In genomic region chr11:47541070-47541469, GRCh38 we compare ENCODE assay signal across 12 cellular contexts. TPM values are rescaled to one million over a fixed set of nuclear protein-coding genes. Genes with fewer than 3 reads are reported as not detected.
DNase-seq lines count a peak whose midpoint lies in the region; ATAC-seq and TF ChIP-seq lines count a peak whose summit lies in the region.
"Had no signal": no experiment of that assay in that cellular context is flagged by ENCODE, and none has a peak within 500 bp of the region (broad histone marks: within the 10 kb centered on the region; RNA-seq: fewer than 3 reads in every experiment).

No MANE protein-coding gene starts in this region.

- POLR2A ChIA-PET in A673 (lab: Charles Lee; ENCODE audit: low non-redundant PET), result no interaction called here
- POLR2A ChIA-PET in CD8-positive, alpha-beta memory T cell (lab: Charles Lee), result no interaction called here

- H3K4me1 ChIP-seq in A673 (ENCODE audit: insufficient read depth, low read length, poor library complexity, severe bottlenecking), result peaks cover 52% of the 10 kb centered on the region
- peaks cover 67% of the 10 kb centered on the region for H3K4me1 ChIP-seq in CD8-positive, alpha-beta memory T cell (ENCODE audit: insufficient read depth, low read length)

- no peaks in the 10 kb centered on the region for H3K9me3 Mint-ChIP-seq in CD8-positive, alpha-beta memory T cell
- no peaks in the 10 kb centered on the region for H3K9me3 Mint-ChIP-seq in activated T-helper 17 cell treated with anti-CD3 and anti-CD28 coated beads, Interleukin-2, amount 50 U/mL, for 72 hours
- peaks cover 1% of the 10 kb centered on the region for H3K9me3 Mint-ChIP-seq in memory B cell

- intact Hi-C loops in A673 (cut with micrococcal nuclease; ENCODE audit: unreplicated experiment) (no loop called here), posterior vena cava (cut with DNase I) (no loop called here)

- no peaks in the 10 kb centered on the region for H3K9me3 ChIP-seq in A673 (ENCODE audit: low read depth, low read length, poor library complexity, severe bottlenecking)
- H3K9me3 ChIP-seq in CD8-positive, alpha-beta memory T cell (ENCODE audit: low read length), result no peaks in the 10 kb centered on the region

- ATAC-seq in activated T-helper 17 cell treated with anti-CD3 and anti-CD28 coated beads, Interleukin-2, amount 50 U/mL, for 72 hours (replicated peaks), result peak; percentile 20
- ATAC-seq in memory B cell (ENCODE audit: low read depth) (no peak), HG02678 (IDR thresholded peaks at IDR 0.05; ENCODE audit: unreplicated experiment) (no peak)

- H3K27me3 Mint-ChIP-seq in CD8-positive, alpha-beta memory T cell, result no peaks in the 10 kb centered on the region
- no peaks in the 10 kb centered on the region for H3K27me3 Mint-ChIP-seq in activated T-helper 17 cell treated with anti-CD3 and anti-CD28 coated beads, Interleukin-2, amount 50 U/mL, for 72 hours
- H3K27me3 Mint-ChIP-seq in memory B cell, result no peaks in the 10 kb centered on the region

- no peak for DNase-seq in A673 (ENCODE audit: low spot score)
- DNase-seq in CD8-positive, alpha-beta memory T cell, result no peak
- DNase-seq in memory B cell (ENCODE audit: low spot score in 2 of 2), result no peak
- DNase-seq in occipital lobe (lab: John Stamatoyannopoulos, UW), result no peak
- no peak for DNase-seq in posterior vena cava (ENCODE audit: low spot score)
- DNase-seq in cerebellar nuclear complex (lab: John Stamatoyannopoulos, UW), result no peak
- DNase-seq: NCI-H2029 treated with DMSO at 0.1 percent for 48 hours; NK-92 treated with Interleukin-12 subunit alpha and Interleukin-12 subunit beta, amount 100 ng/mL, for 24 hours had no signal

- H3K27me3 ChIP-seq in A673 (replicated peaks; ENCODE audit: insufficient read depth, low read depth, low read length, poor library complexity), result no peaks in the 10 kb centered on the region
- no peaks in the 10 kb centered on the region for H3K27me3 ChIP-seq in CD8-positive, alpha-beta memory T cell (ENCODE audit: insufficient read depth, low read length, poor library complexity, severe bottlenecking)

- peak overlapping the region; percentile 0 for H3K27ac ChIP-seq in A673 (ENCODE audit: low read depth, low read length, poor library complexity, severe bottlenecking)
- H3K27ac ChIP-seq in CD8-positive, alpha-beta memory T cell (ENCODE audit: low read depth, low read length), result no peak overlapping the region
- H3K27ac ChIP-seq: KMS-11 had no signal

- no peak overlapping the region for H3K4me3 ChIP-seq in A673 (ENCODE audit: low read depth, low read length, poor library complexity, severe bottlenecking)
- no peak overlapping the region for H3K4me3 ChIP-seq in CD8-positive, alpha-beta memory T cell (ENCODE audit: low read length)

- H3K4me1 Mint-ChIP-seq in CD8-positive, alpha-beta memory T cell, result peaks cover 70 to 85% (median 71%) of the 10 kb centered on the region in 3 donors
- peaks cover 28% of the 10 kb centered on the region for H3K4me1 Mint-ChIP-seq in activated T-helper 17 cell treated with anti-CD3 and anti-CD28 coated beads, Interleukin-2, amount 50 U/mL, for 72 hours
- peaks cover 30% of the 10 kb centered on the region for H3K4me1 Mint-ChIP-seq in memory B cell

- no peak for TF ChIP-seq CTCF in A673 (conservative IDR thresholded peaks at IDR 0.05; ENCODE audit: low read depth, low read length)

- no TSS peak for BruUV-seq in A673 (replicated peaks; lab: Mats Ljungman, UMichigan)

- H3K36me3 ChIP-seq in A673 (ENCODE audit: insufficient read depth, low read length, poor library complexity, severe bottlenecking), result no peaks in the 10 kb centered on the region
- H3K36me3 ChIP-seq in CD8-positive, alpha-beta memory T cell (ENCODE audit: insufficient read depth, low read length), result no peaks in the 10 kb centered on the region

- H3K27ac Mint-ChIP-seq in CD8-positive, alpha-beta memory T cell, result peak overlapping the region; percentile 7 to 84 (median 56)
- H3K27ac Mint-ChIP-seq in activated T-helper 17 cell treated with anti-CD3 and anti-CD28 coated beads, Interleukin-2, amount 50 U/mL, for 72 hours, result peak overlapping the region; percentile 81
- peak overlapping the region; percentile 62 for H3K27ac Mint-ChIP-seq in memory B cell

- CTCF ChIA-PET in A673 (lab: Charles Lee), result no interaction called here
- CTCF ChIA-PET in CD8-positive, alpha-beta memory T cell (lab: Charles Lee), result interaction anchor here (0.8 kb wide), 1 partner anchor 129 kb away, joined by 3 read pairs; no protein-coding TSS in a partner anchor

- H3K4me3 Mint-ChIP-seq in CD8-positive, alpha-beta memory T cell, result peak overlapping the region; percentile 6 to 74 (median 58)
- peak overlapping the region; percentile 71 for H3K4me3 Mint-ChIP-seq in activated T-helper 17 cell treated with anti-CD3 and anti-CD28 coated beads, Interleukin-2, amount 50 U/mL, for 72 hours
- no peak overlapping the region for H3K4me3 Mint-ChIP-seq in memory B cell

- H3K36me3 Mint-ChIP-seq in CD8-positive, alpha-beta memory T cell, result peaks cover 0 to 30% (median 4%) of the 10 kb centered on the region in 3 donors
- peaks cover 51% of the 10 kb centered on the region for H3K36me3 Mint-ChIP-seq in activated T-helper 17 cell treated with anti-CD3 and anti-CD28 coated beads, Interleukin-2, amount 50 U/mL, for 72 hours (ENCODE audit: low read depth)
- peaks cover 8% of the 10 kb centered on the region for H3K36me3 Mint-ChIP-seq in memory B cell

RNA-seq across cellular contexts. Expression of gene CELF1, which starts 11.9 kb away (rescaled TPM):
- 246 and 257 TPM in 2 replicates for total RNA-seq in A673 (2021)
- 100 to 1,000 TPM; 160 to 168 TPM for total RNA-seq in CD8-positive, alpha-beta memory T cell
- polyA plus RNA-seq in CD8-positive, alpha-beta memory T cell, result 80.8 TPM
- 100 to 1,000 TPM; 118 to 143 TPM for total RNA-seq in activated T-helper 17 cell treated with anti-CD3 and anti-CD28 coated beads, Interleukin-2, amount 50 U/mL, for 72 hours
- 246 TPM for total RNA-seq in occipital lobe
- total RNA-seq in posterior vena cava, result 10 to 100 TPM; 83.8 to 96.3 TPM

RNA-seq across cellular contexts. Expression of gene PTPMT1, which starts 24.3 kb away (rescaled TPM):
- 68.1 and 74.3 TPM in 2 replicates for total RNA-seq in A673 (2021)
- 10 to 100 TPM; 53.3 to 53.8 TPM for total RNA-seq in CD8-positive, alpha-beta memory T cell
- polyA plus RNA-seq in CD8-positive, alpha-beta memory T cell, result 71.2 TPM
- total RNA-seq in activated T-helper 17 cell treated with anti-CD3 and anti-CD28 coated beads, Interleukin-2, amount 50 U/mL, for 72 hours, result 10 to 100 TPM; 17.8 to 39.1 TPM
- 25.3 TPM for total RNA-seq in occipital lobe
- total RNA-seq in posterior vena cava, result 10 to 100 TPM; 28.9 to 29.2 TPM

RNA-seq across cellular contexts. Expression of gene KBTBD4, which starts 37.7 kb away (rescaled TPM):
- total RNA-seq in A673 (2021) (42.8 and 44.0 TPM in 2 replicates), occipital lobe (38.2 TPM), posterior vena cava (10 to 100 TPM in 1 of 2 donors, 1 to 10 TPM in 1; 9.5 to 12.3 TPM)
- total RNA-seq in CD8-positive, alpha-beta memory T cell, result 10 to 100 TPM; 24.8 to 26.4 TPM
- 46.5 TPM for polyA plus RNA-seq in CD8-positive, alpha-beta memory T cell
- total RNA-seq in activated T-helper 17 cell treated with anti-CD3 and anti-CD28 coated beads, Interleukin-2, amount 50 U/mL, for 72 hours, result 10 to 100 TPM; 26.9 to 27.3 TPM

RNA-seq across cellular contexts. Expression of gene NDUFS3, which starts 37.8 kb away (rescaled TPM):
- total RNA-seq in A673 (2021) (412 and 444 TPM in 2 replicates), occipital lobe (47.1 TPM), posterior vena cava (10 to 100 TPM; 65.6 to 70.3 TPM)
- total RNA-seq in CD8-positive, alpha-beta memory T cell, result 100 to 1,000 TPM; 147 to 157 TPM
- 98.9 TPM for polyA plus RNA-seq in CD8-positive, alpha-beta memory T cell
- total RNA-seq in activated T-helper 17 cell treated with anti-CD3 and anti-CD28 coated beads, Interleukin-2, amount 50 U/mL, for 72 hours, result 100 to 1,000 TPM in 1 of 2 donors, 10 to 100 TPM in 1; 90.3 to 167 TPM

RNA-seq across cellular contexts. Expression of gene FAM180B, which starts 45.4 kb away (rescaled TPM):
- 0.28 and 0.62 TPM in 2 replicates for total RNA-seq in A673 (2021)
- total RNA-seq in CD8-positive, alpha-beta memory T cell, result under 1 TPM in 1 of 2 experiments, not detected in 1; 0.20 TPM
- not detected for polyA plus RNA-seq in CD8-positive, alpha-beta memory T cell
- total RNA-seq in activated T-helper 17 cell treated with anti-CD3 and anti-CD28 coated beads, Interleukin-2, amount 50 U/mL, for 72 hours, result not detected
- total RNA-seq in occipital lobe, result 0.16 TPM
- total RNA-seq in posterior vena cava, result 1 to 10 TPM; 3.4 to 7.2 TPM
- total RNA-seq: renal cortical epithelial cell had no signal
